Comparison of ENCODE assay signal across 8 cellular contexts in the genomic region with DNA sequence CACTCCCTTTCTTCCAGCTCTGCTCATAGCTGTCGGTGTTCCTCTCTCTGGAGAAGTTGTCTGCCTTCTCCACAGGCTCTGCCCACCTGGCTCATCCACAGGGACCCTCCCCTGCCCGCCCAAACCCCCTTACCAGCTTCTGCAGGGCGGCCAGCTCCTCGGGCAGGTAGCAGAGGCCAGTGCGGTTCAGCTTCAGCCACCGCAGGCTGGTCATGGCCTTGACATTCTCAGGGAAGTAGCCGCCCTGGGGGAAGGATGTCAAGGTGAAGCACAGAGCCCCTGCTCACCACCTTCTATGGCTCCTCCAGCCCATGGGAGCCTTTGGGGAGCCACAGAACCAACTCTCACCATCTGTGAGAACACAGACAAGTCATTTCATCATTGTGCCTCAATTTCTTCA.
DNase-seq lines count a peak whose midpoint lies in the region; ATAC-seq and TF ChIP-seq lines count a peak whose summit lies in the region.
"Had no signal": no experiment of that assay in that cellular context is flagged by ENCODE, and none has a peak within 500 bp of the region (broad histone marks: within the 10 kb centered on the region; RNA-seq: fewer than 3 reads in every experiment).

No MANE protein-coding gene starts in this region.

- DNase-seq in AG04449 (ENCODE audit: low read depth, low spot score): no peak
- DNase-seq in RWPE2 (ENCODE audit: low spot score): no peak
- no peak for DNase-seq in midbrain (lab: John Stamatoyannopoulos, UW)
- no peak for DNase-seq in NCI-H2029 (lab: John Stamatoyannopoulos, UW)
- DNase-seq: NCI-H526, posterior cingulate gyrus had no signal

- CTCF ChIA-PET in AG04449 (lab: Yijun Ruan, JAX): interaction anchor here (1.2 kb wide), 1 partner anchor 9 kb away, joined by 6 read pairs; no protein-coding TSS in a partner anchor

- H3K9me3 ChIP-seq in RWPE2 (ENCODE audit: severe bottlenecking) (no peaks in the 10 kb centered on the region), iPS-20b (ENCODE audit: insufficient read depth, low read depth, low read length) (no peaks in the 10 kb centered on the region)

- TF ChIP-seq CTCF in AG04449 (IDR thresholded peaks at IDR 0.05; ENCODE audit: insufficient read depth, low read length, missing control alignments): no peak
- TF ChIP-seq CTCF in RWPE2 (IDR thresholded peaks at IDR 0.05; ENCODE audit: poor library complexity, severe bottlenecking): no peak

- H3K27ac ChIP-seq in RWPE2 (ENCODE audit: poor library complexity, severe bottlenecking): peak overlapping the region; percentile 94
- H3K27ac ChIP-seq in iPS-20b (ENCODE audit: low read length): no peak overlapping the region

- ATAC-seq in RWPE2 (ENCODE audit: low read depth) (no peak), GM21619 (IDR thresholded peaks at IDR 0.05; ENCODE audit: unreplicated experiment) (no peak)

- H3K27me3 ChIP-seq in RWPE2 (ENCODE audit: insufficient read depth, poor library complexity, severe bottlenecking): no peaks in the 10 kb centered on the region
- no peaks in the 10 kb centered on the region for H3K27me3 ChIP-seq in iPS-20b (ENCODE audit: insufficient read depth, low read length)

- H3K4me1 ChIP-seq in RWPE2 (ENCODE audit: insufficient read depth, poor library complexity, severe bottlenecking): peaks cover 17% of the 10 kb centered on the region
- peaks cover 11% of the 10 kb centered on the region for H3K4me1 ChIP-seq in iPS-20b (ENCODE audit: insufficient read depth, low read length)

- H3K36me3 ChIP-seq in RWPE2 (ENCODE audit: low read depth) (peaks cover 52% of the 10 kb centered on the region), iPS-20b (ENCODE audit: insufficient read depth, low read depth, low read length) (peaks cover 49% of the 10 kb centered on the region)

- POLR2A ChIA-PET in AG04449 (lab: Yijun Ruan, JAX): interaction anchor here (1.7 kb wide), 1 partner anchor 13 kb away, joined by 5 read pairs; no protein-coding TSS in a partner anchor

- peak overlapping the region; percentile 86; the same call in 1 of the 2 replicates for H3K9ac ChIP-seq in iPS-20b (ENCODE audit: low read depth, low read length)

- peak overlapping the region; percentile 85 for H3K4me3 ChIP-seq in AG04449 (ENCODE audit: low read depth, low read length)
- H3K4me3 ChIP-seq in RWPE2 (ENCODE audit: severe bottlenecking): peak overlapping the region; percentile 94
- H3K4me3 ChIP-seq in iPS-20b (ENCODE audit: low read length): peak overlapping the region; percentile 99
